1 cellular context compared by ENCODE assay signal in the genomic region with DNA sequence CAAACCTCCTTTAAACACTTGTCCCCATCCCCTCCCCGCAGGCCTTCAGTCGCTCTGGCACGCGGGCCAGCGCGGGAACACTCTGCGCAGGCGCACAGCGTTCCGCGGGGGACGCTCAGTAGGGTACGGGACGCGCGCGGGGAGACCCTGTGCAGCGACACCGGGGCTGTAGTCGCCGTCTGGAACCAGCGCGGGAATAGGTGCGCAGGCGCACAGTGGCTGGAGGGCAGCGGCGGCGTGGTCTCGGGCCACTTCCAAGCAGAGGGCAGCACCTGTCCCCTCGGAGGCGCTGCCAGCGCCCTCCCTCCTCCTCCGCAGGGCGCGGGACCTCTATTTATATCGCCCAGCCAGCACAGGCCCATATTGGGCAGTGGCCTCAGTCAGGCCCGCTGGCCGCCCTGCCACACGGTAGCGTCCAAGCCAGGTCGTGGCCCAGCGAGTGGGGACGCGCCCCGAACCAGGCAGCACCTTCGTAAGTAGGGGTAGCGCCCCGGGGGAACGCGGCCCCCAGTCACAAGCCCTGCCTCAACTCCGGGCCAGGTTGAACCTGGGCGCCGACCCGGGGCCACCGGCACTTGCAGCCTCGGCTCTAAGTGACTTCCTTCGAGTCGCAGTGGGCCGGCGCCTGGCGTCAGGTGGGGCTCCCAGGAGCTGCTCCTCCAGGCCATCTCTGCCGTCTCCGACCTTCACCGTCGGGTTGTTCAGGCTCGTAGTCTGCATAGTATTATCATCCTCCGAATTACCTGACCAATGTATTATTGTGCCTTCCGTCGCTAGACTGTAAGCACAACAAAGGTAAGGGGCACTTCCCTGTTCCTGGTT.
TF ChIP-seq lines count a peak whose summit lies in the region.

A gene with protein sequence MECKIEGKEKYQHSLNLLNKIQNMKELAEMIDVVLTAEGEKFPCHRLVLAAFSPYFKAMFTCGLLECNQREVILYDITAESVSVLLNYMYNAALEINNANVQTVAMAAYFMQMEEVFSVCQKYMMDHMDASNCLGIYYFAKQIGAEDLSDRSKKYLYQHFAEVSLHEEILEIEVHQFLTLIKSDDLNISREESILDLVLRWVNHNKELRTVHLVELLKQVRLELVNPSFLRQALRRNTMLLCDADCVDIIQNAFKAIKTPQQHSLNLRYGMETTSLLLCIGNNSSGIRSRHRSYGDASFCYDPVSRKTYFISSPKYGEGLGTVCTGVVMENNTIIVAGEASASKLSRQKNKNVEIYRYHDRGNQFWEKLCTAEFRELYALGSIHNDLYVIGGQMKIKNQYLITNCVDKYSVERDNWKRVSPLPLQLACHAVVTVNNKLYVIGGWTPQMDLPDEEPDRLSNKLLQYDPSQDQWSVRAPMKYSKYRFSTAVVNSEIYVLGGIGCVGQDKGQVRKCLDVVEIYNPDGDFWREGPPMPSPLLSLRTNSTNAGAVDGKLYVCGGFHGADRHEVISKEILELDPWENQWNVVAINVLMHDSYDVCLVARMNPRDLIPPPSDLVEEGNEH (plus strand): TSS at position 118 of the 822 bp plus-strand sequence. CDS start 7,830 bp downstream, outside the sequence.

TF ChIP-seq in H1, 55 proteins besides CTCF, POLR2A, EP300 and RAD21:
- TF ChIP-seq TAF7 (optimal IDR thresholded peaks at IDR 0.05; ENCODE audit: borderline replicate concordance, low read depth, low read length), result no peak
- no peak for TF ChIP-seq KDM1A (IDR thresholded peaks at IDR 0.05; ENCODE audit: borderline replicate concordance, low read length)
- peak; percentile 97 for TF ChIP-seq KDM4A (IDR thresholded peaks at IDR 0.05; ENCODE audit: low read depth, low read length, severe bottlenecking)
- TF ChIP-seq RBBP5 (IDR thresholded peaks at IDR 0.05; ENCODE audit: borderline replicate concordance, low read depth, low read length), result peak; percentile 58; the same call in 1 of the 2 replicates
- no peak for TF ChIP-seq MAFK (IDR thresholded peaks at IDR 0.05; ENCODE audit: low read depth, low read length)
- peak; percentile 49 for TF ChIP-seq EZH2 (IDR thresholded peaks at IDR 0.05; ENCODE audit: low read depth, low read length, severe bottlenecking)
- no peak for TF ChIP-seq SIX5 (IDR thresholded peaks at IDR 0.05; ENCODE audit: low read depth, low read length)
- no peak for TF ChIP-seq EGR1 (IDR thresholded peaks at IDR 0.05; ENCODE audit: borderline replicate concordance, low read depth, low read length)
- no peak for TF ChIP-seq SP2 (IDR thresholded peaks at IDR 0.05; ENCODE audit: low read length)
- no peak for TF ChIP-seq TAF1 (IDR thresholded peaks at IDR 0.05; ENCODE audit: low read depth, low read length)
- TF ChIP-seq CREB1 (IDR thresholded peaks at IDR 0.05), result no peak; the same call in 1 of the 2 replicates
- no peak for TF ChIP-seq JUN (IDR thresholded peaks at IDR 0.05; ENCODE audit: low read depth, low read length)
- no peak for TF ChIP-seq USF2 (IDR thresholded peaks at IDR 0.05; ENCODE audit: low read length)
- peak; percentile 66 for TF ChIP-seq SUZ12 (IDR thresholded peaks at IDR 0.05; ENCODE audit: low read length)
- TF ChIP-seq, protein P1, sequence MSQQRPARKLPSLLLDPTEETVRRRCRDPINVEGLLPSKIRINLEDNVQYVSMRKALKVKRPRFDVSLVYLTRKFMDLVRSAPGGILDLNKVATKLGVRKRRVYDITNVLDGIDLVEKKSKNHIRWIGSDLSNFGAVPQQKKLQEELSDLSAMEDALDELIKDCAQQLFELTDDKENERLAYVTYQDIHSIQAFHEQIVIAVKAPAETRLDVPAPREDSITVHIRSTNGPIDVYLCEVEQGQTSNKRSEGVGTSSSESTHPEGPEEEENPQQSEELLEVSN (IDR thresholded peaks at IDR 0.05), result peak; percentile 100
- no peak for TF ChIP-seq PHF8 (conservative IDR thresholded peaks at IDR 0.05; ENCODE audit: low read depth, low read length)
- TF ChIP-seq NANOG (IDR thresholded peaks at IDR 0.05; ENCODE audit: insufficient read depth, low read depth, low read length, poor library complexity, severe bottlenecking), result no peak
- no peak for TF ChIP-seq YY1 (IDR thresholded peaks at IDR 0.05; ENCODE audit: low read depth, low read length)
- TF ChIP-seq TEAD4 (IDR thresholded peaks at IDR 0.05; ENCODE audit: low read depth, low read length), result no peak
- TF ChIP-seq SIRT6 (IDR thresholded peaks at IDR 0.05; ENCODE audit: low read length), result no peak
- TF ChIP-seq RXRA (IDR thresholded peaks at IDR 0.05; ENCODE audit: insufficient read depth, low read depth, low read length), result no peak
- TF ChIP-seq MAX (IDR thresholded peaks at IDR 0.05), result peak; percentile 99
- no peak for TF ChIP-seq CBX8 (IDR thresholded peaks at IDR 0.05; ENCODE audit: borderline replicate concordance, low read depth, low read length)
- peak; percentile 69 for TF ChIP-seq NRF1 (IDR thresholded peaks at IDR 0.05; ENCODE audit: low read depth, low read length)
- peak; percentile 62 for TF ChIP-seq RNF2 (IDR thresholded peaks at IDR 0.05; ENCODE audit: borderline replicate concordance, low read depth, low read length, missing control alignments, poor library complexity, severe bottlenecking)
- no peak for TF ChIP-seq CHD7 (IDR thresholded peaks at IDR 0.05; ENCODE audit: insufficient replicate concordance, low read length)
- TF ChIP-seq HDAC2 (IDR thresholded peaks at IDR 0.05; ENCODE audit: borderline replicate concordance in 1 of 2, low read depth in 2 of 2, low read length in 2 of 2), result no peak
- TF ChIP-seq BCL11A (IDR thresholded peaks at IDR 0.05; ENCODE audit: low read depth in 2 of 2, low read length in 2 of 2), result no peak
- peak; percentile 28 for TF ChIP-seq ASH2L (IDR thresholded peaks at IDR 0.05; ENCODE audit: low read length)
- TF ChIP-seq CEBPB (IDR thresholded peaks at IDR 0.05; ENCODE audit: low read depth, low read length), result no peak
